10 cellular contexts compared by ENCODE assay signal in the genomic region with DNA sequence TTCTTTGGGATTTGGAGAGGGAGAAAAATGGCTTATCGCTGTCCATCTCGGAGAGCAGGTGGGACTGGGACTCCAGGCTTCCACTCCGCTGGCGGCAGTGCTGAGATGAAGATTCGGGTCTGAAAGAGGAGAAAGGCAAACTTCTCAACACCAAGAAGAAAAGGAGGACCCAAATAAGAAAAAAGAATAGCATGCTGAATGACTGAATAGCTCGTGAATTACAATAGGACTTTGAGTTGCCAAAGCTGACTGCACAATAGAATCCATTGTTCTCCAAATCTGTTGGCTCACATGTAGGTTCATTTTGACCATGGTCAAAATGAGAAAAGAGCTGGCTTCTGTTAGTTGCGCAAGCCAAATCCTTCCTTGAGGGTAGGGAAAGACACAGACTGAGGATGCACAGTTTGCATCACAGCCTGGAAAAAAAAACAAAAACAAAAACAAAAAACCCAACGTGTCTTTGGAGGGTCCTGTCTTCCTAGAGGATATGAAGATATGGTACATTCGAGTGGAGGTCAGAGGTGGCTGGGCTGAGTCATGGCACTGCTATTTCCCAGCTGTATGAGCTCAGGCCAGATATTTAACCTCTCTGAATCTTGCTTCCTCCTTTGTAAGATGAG. TPM values are rescaled to one million over a fixed set of nuclear protein-coding genes. Genes with fewer than 3 reads are reported as not detected.
A peak's percentile ranks its signal among the peaks of the same experiment; 100 is the strongest.
DNase-seq lines count a peak whose midpoint lies in the region; ATAC-seq lines count a peak whose summit lies in the region.
"Had no signal": no experiment of that assay in that cellular context is flagged by ENCODE, and none has a peak within 500 bp of the region (broad histone marks: within the 10 kb centered on the region; RNA-seq: fewer than 3 reads in every experiment).

No MANE protein-coding gene starts in this region.

- DNase-seq in HCEC 1CT = peak; percentile 81
- peak; percentile 67 for DNase-seq in amniotic epithelial cell (ENCODE audit: low read depth)
- DNase-seq in left cardiac atrium = no peak
- DNase-seq in putamen (ENCODE audit: low spot score) = peak; percentile 91
- DNase-seq in activated T-cell treated with anti-CD3 and anti-CD28 coated beads, Interleukin-2, amount 50 U/mL, for 72 hours = no peak
- no peak for DNase-seq in iPS-NIHi11 (ENCODE audit: low spot score)

- no peaks in the 10 kb centered on the region for H3K27me3 Mint-ChIP-seq in activated T-cell treated with anti-CD3 and anti-CD28 coated beads, Interleukin-2, amount 50 U/mL, for 72 hours (ENCODE audit: low read depth)

- peaks cover 49% of the 10 kb centered on the region for H3K4me1 Mint-ChIP-seq in activated T-cell treated with anti-CD3 and anti-CD28 coated beads, Interleukin-2, amount 50 U/mL, for 72 hours (ENCODE audit: low read depth)

- no peak overlapping the region for H3K27ac Mint-ChIP-seq in activated T-cell treated with anti-CD3 and anti-CD28 coated beads, Interleukin-2, amount 50 U/mL, for 72 hours
- H3K27ac Mint-ChIP-seq: IgD-negative memory B cell had no signal

- ATAC-seq in left cardiac atrium (peak; percentile 25 to 67), HG02678 (IDR thresholded peaks at IDR 0.05; ENCODE audit: unreplicated experiment) (no peak), HG03342 (IDR thresholded peaks at IDR 0.05; ENCODE audit: unreplicated experiment) (no peak)
- no peak for ATAC-seq in activated T-cell treated with anti-CD3 and anti-CD28 coated beads, Interleukin-2, amount 50 U/mL, for 72 hours (replicated peaks in 1 of 2)

- intact Hi-C loops in left cardiac atrium (cut with DNase I) = no loop called here

- peaks cover 33 to 48% of the 10 kb centered on the region in 2 donors for H3K36me3 Mint-ChIP-seq in activated T-cell treated with anti-CD3 and anti-CD28 coated beads, Interleukin-2, amount 50 U/mL, for 72 hours (ENCODE audit: insufficient read depth in 2 of 2)
- H3K36me3 Mint-ChIP-seq: IgD-negative memory B cell had no signal

- H3K9me3 Mint-ChIP-seq in activated T-cell treated with anti-CD3 and anti-CD28 coated beads, Interleukin-2, amount 50 U/mL, for 72 hours = no peaks in the 10 kb centered on the region
- H3K9me3 Mint-ChIP-seq: IgD-negative memory B cell had no signal

- peak overlapping the region in 1 of 2 donors; percentile 54 for H3K4me3 Mint-ChIP-seq in activated T-cell treated with anti-CD3 and anti-CD28 coated beads, Interleukin-2, amount 50 U/mL, for 72 hours

RNA-seq across cellular contexts. Expression of gene LMOD3, which starts 59.3 kb away (rescaled TPM):
- 10 to 100 TPM; 49.2 to 52.8 TPM for total RNA-seq in left cardiac atrium
- total RNA-seq in activated T-cell treated with anti-CD3 and anti-CD28 coated beads, Interleukin-2, amount 50 U/mL, for 72 hours = not detected
- total RNA-seq: subcutaneous adipose tissue had no signal

Comparison
In these comparisons a context has a peak if more than half of its experiments do, and no peak if none do; other contexts are left out.
1. DNase-seq: peak in HCEC 1CT (single experiment), amniotic epithelial cell (single experiment) and putamen (single experiment); none in left cardiac atrium (single experiment), activated T-cell treated with anti-CD3 and anti-CD28 coated beads, Interleukin-2, amount 50 U/mL, for 72 hours (0 of 2) and iPS-NIHi11 (single experiment).
2. ATAC-seq: peak in left cardiac atrium (2 of 2); none in activated T-cell treated with anti-CD3 and anti-CD28 coated beads, Interleukin-2, amount 50 U/mL, for 72 hours (0 of 2), HG02678 (single experiment) and HG03342 (single experiment).
3. RNA of gene LMOD3, which starts 59.3 kb away (total RNA-seq): 49.2 to 52.8 TPM in left cardiac atrium; not detected in activated T-cell treated with anti-CD3 and anti-CD28 coated beads, Interleukin-2, amount 50 U/mL, for 72 hours; every median in the first group is over 10 times any median in the second.